9 cellular contexts compared by ENCODE assay signal in the genomic region with DNA sequence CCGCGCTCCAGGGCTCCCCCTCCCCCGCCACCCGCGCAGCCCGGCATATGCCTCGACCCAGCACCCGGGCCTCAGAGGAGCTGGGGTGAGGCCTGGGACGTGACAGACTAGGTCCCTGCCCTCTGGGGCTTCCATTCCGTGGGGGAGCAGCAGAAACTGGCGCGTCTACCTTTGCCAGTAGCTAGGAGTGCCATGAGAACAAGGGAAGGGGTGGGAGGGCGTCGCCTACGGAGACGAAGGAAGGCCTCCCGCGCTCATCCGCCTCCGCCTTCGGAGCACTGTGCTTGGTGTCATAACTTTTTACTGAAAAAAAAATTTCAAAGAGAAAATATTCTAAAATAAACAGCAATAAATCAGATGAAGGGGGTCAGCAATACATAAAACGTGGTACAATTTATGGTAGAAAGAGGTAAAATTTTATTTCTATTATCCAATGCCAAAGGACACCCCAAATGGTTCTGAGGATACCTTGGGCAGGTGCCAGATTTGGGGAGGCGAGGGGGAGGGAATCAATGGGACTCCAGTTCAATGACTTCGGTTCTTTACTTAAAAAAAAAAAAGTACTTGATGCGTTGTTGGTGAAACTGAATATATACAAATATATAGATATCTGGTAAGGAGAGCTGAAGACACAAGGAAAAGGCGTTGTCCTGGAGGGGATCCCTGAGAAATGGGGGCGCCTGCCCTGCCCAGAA. TPM values are rescaled to one million over a fixed set of nuclear protein-coding genes. Genes with fewer than 3 reads are reported as not detected.
DNase-seq lines count a peak whose midpoint lies in the region; ATAC-seq and TF ChIP-seq lines count a peak whose summit lies in the region.
"Had no signal": no experiment of that assay in that cellular context is flagged by ENCODE, and none has a peak within 500 bp of the region (broad histone marks: within the 10 kb centered on the region; RNA-seq: fewer than 3 reads in every experiment).

No MANE protein-coding gene starts in this region.

- H3K27me3 ChIP-seq in RWPE2 (ENCODE audit: insufficient read depth, poor library complexity, severe bottlenecking) (no peaks in the 10 kb centered on the region), ectodermal cell (ENCODE audit: control insufficient read depth, insufficient read depth, low read length, poor library complexity, severe bottlenecking) (peaks cover 59% of the 10 kb centered on the region)

- TF ChIP-seq CTCF in RWPE2 (IDR thresholded peaks at IDR 0.05; ENCODE audit: poor library complexity, severe bottlenecking), result no peak

- H3K4me3 ChIP-seq in RWPE2 (ENCODE audit: severe bottlenecking), result peak overlapping the region; percentile 53
- H3K4me3 ChIP-seq in ectodermal cell (ENCODE audit: insufficient read depth, low read depth, low read length), result peak overlapping the region; percentile 59

- DNase-seq in Daoy (ENCODE audit: low read depth) (peak; percentile 14), RWPE2 (ENCODE audit: low spot score) (no peak), naive B cell (no peak), cortex of kidney (lab: John Stamatoyannopoulos, UW) (no peak), NCI-H187 treated with DMSO at 0.1 percent for 48 hours (lab: John Stamatoyannopoulos, UW) (no peak), NCI-H1092 treated with DMSO at 0.1 percent for 48 hours (lab: John Stamatoyannopoulos, UW) (no peak)

- peak overlapping the region; percentile 23 to 93 (median 68) for H3K4me3 Mint-ChIP-seq in naive B cell

- WGBS in ectodermal cell, 2 experiments, result 7 to 10% methylated on average over 19 to 27 of the region's 27 CpGs

- H3K27ac ChIP-seq in RWPE2 (ENCODE audit: poor library complexity, severe bottlenecking) (no peak overlapping the region), ectodermal cell (ENCODE audit: insufficient read depth, low read depth, low read length, poor library complexity, severe bottlenecking) (no peak overlapping the region)

- no peak for ATAC-seq in RWPE2 (ENCODE audit: low read depth)
- ATAC-seq in naive B cell (ENCODE audit: low read depth in 2 of 2), result no peak
- ATAC-seq in GM18867 (IDR thresholded peaks at IDR 0.05; ENCODE audit: unreplicated experiment), result no peak

- peaks cover 0 to 4% (median 0%) of the 10 kb centered on the region in 7 donors for H3K9me3 Mint-ChIP-seq in naive B cell

- H3K4me1 Mint-ChIP-seq in naive B cell, result peaks cover 11 to 15% (median 13%) of the 10 kb centered on the region in 3 donors

- peaks cover 3% of the 10 kb centered on the region for H3K4me1 ChIP-seq in RWPE2 (ENCODE audit: insufficient read depth, poor library complexity, severe bottlenecking)
- H3K4me1 ChIP-seq in ectodermal cell (ENCODE audit: control insufficient read depth, insufficient read depth, low read length), result peaks cover 6% of the 10 kb centered on the region

- H3K36me3 Mint-ChIP-seq in naive B cell, result no peaks in the 10 kb centered on the region

- H3K9me3 ChIP-seq in RWPE2 (ENCODE audit: severe bottlenecking) (no peaks in the 10 kb centered on the region), ectodermal cell (ENCODE audit: control insufficient read depth, low read length) (no peaks in the 10 kb centered on the region)

- H3K36me3 ChIP-seq in RWPE2 (ENCODE audit: low read depth) (no peaks in the 10 kb centered on the region), ectodermal cell (ENCODE audit: control insufficient read depth, insufficient read depth, low read length) (no peaks in the 10 kb centered on the region)

- peak overlapping the region in 3 of 6 donors; percentile 15 to 47 (median 15) for H3K27ac Mint-ChIP-seq in naive B cell

- H3K27me3 Mint-ChIP-seq in naive B cell, result peaks cover 11 to 20% (median 15%) of the 10 kb centered on the region in 3 donors

RNA-seq across cellular contexts. Expression of a gene that starts 35.1 kb away (rescaled TPM):
- total RNA-seq in Daoy (2014; rRNA removed; shearing (Covaris generic)), result not detected in 2 replicates
- polyA plus RNA-seq in ectodermal cell (2013, experiment 1 of 4), result 0.46 TPM
- polyA plus RNA-seq in ectodermal cell (2013, experiment 2 of 4), result 0.41 TPM
- 0.37 TPM for polyA plus RNA-seq in ectodermal cell (2013, experiment 3 of 4)
- 1.3 TPM for polyA plus RNA-seq in ectodermal cell (2013, experiment 4 of 4)
- polyA plus RNA-seq in naive B cell (ENCODE audit: low read depth in 6 of 6), result not detected
- total RNA-seq: LHCN-M2 had no signal
